In genomic region chr15:77126927-77127326, GRCh38 we compare ENCODE assay signal across 17 cellular contexts. TPM values are rescaled to one million over a fixed set of nuclear protein-coding genes. Genes with fewer than 3 reads are reported as not detected.
A peak's percentile ranks its signal among the peaks of the same experiment; 100 is the strongest.
DNase-seq lines count a peak whose midpoint lies in the region; ATAC-seq and TF ChIP-seq lines count a peak whose summit lies in the region.
"Had no signal": no experiment of that assay in that cellular context is flagged by ENCODE, and none has a peak within 500 bp of the region (broad histone marks: within the 10 kb centered on the region; RNA-seq: fewer than 3 reads in every experiment).

No MANE protein-coding gene starts in this region.

- H3K4me3 ChIP-seq in WERI-Rb-1 (ENCODE audit: low read depth, low read length) (peak overlapping the region; percentile 0; the same call in 1 of the 2 replicates), heart right ventricle (no peak overlapping the region), gastrocnemius medialis (no peak overlapping the region), brain microvascular endothelial cell (ENCODE audit: low read depth, low read length) (no peak overlapping the region)
- H3K4me3 ChIP-seq: A549; BLaER1 treated with 17β-estradiol and CSF1 and Interleukin-3, amounts not matched to agents 10 nM and 100 nM had no signal

- intact Hi-C loops in Right ventricle myocardium inferior (cut with DNase I) (no loop called here), cardiac septum (cut with DNase I) (no loop called here), heart right ventricle (cut with DNase I) (loop anchor here in 2 of 10 donors (10.0 kb wide), 3 partner anchors 58 to 368 kb away; no protein-coding TSS in a partner anchor), gastrocnemius medialis (cut with DNase I; ENCODE audit: low total_unique reads) (no loop called here)

- TF ChIP-seq CTCF in WERI-Rb-1 (IDR thresholded peaks at IDR 0.05; ENCODE audit: low read depth, low read length) (no peak), heart right ventricle (IDR thresholded peaks at IDR 0.05) (no peak), gastrocnemius medialis (IDR thresholded peaks at IDR 0.05 in 4 of 5, conservative IDR thresholded peaks at IDR 0.05 in 1 of 5) (no peak), brain microvascular endothelial cell (IDR thresholded peaks at IDR 0.05; ENCODE audit: low read depth, low read length, missing control alignments) (no peak)

- ATAC-seq in Right ventricle myocardium inferior (peak; percentile 52), heart right ventricle (peak; percentile 42 to 84 (median 73)), gastrocnemius medialis (peak; percentile 82 to 91)
- ATAC-seq: A549, HCT116, PC-3 had no signal

- DNase-seq in Right ventricle myocardium inferior (ENCODE audit: missing footprints) = no peak
- DNase-seq in cardiac septum (ENCODE audit: low spot score) = no peak
- DNase-seq in WERI-Rb-1 = peak; percentile 73
- no peak for DNase-seq in heart right ventricle
- no peak for DNase-seq in gastrocnemius medialis
- no peak for DNase-seq in stimulated activated CD4-positive, alpha-beta T cell treated with anti-CD3 and anti-CD28 coated beads, Interleukin-4, amount 100 ng/mL, for 1 hour
- DNase-seq in brain microvascular endothelial cell = no peak
- no peak for DNase-seq in GOT3 (lab: John Stamatoyannopoulos, UW)
- DNase-seq: CD8-positive, alpha-beta memory T cell; DND-41; NCI-H1930; NCI-H2227 treated with DMSO at 0.1 percent for 48 hours; NCI-H526 treated with DMSO at 0.1 percent for 48 hours; PC-3 had no signal

- H3K4me1 ChIP-seq in heart right ventricle (peaks cover 0 to 46% (median 26%) of the 10 kb centered on the region in 9 donors), gastrocnemius medialis (peaks cover 0 to 29% of the 10 kb centered on the region in 2 donors)
- H3K4me1 ChIP-seq: A549 had no signal

- H3K36me3 ChIP-seq in WERI-Rb-1 = no peaks in the 10 kb centered on the region; the same call in 1 of the 2 replicates
- H3K36me3 ChIP-seq in heart right ventricle = peaks cover 0 to 18% (median 7%) of the 10 kb centered on the region in 9 donors
- H3K36me3 ChIP-seq in gastrocnemius medialis = no peaks in the 10 kb centered on the region
- H3K36me3 ChIP-seq in brain microvascular endothelial cell (replicated peaks) = no peaks in the 10 kb centered on the region

- in situ Hi-C loops in gastrocnemius medialis (cut with MboI; ENCODE audit: low sequenced_read_pairs in 4 of 4) (no loop called here), brain microvascular endothelial cell (cut with HindIII; ENCODE audit: low pct_ligation_motif_present, low sequenced_read_pairs) (no loop called here)

- TF ChIP-seq POLR2A in gastrocnemius medialis (IDR thresholded peaks at IDR 0.05) = no peak

- H3K27ac ChIP-seq in WERI-Rb-1 = peak overlapping the region; percentile 57
- H3K27ac ChIP-seq in heart right ventricle = peak overlapping the region in 5 of 10 donors; percentile 11 to 58 (median 43)
- peak overlapping the region in 1 of 4 donors; percentile 33 for H3K27ac ChIP-seq in gastrocnemius medialis
- no peak overlapping the region for H3K27ac ChIP-seq in brain microvascular endothelial cell
- H3K27ac ChIP-seq: A549; BLaER1 treated with 17β-estradiol and CSF1 and Interleukin-3, amounts not matched to agents 10 nM and 100 nM had no signal

- H3K27me3 ChIP-seq in WERI-Rb-1 (ENCODE audit: insufficient read depth, low read depth, severe bottlenecking) (no peaks in the 10 kb centered on the region), heart right ventricle (no peaks in the 10 kb centered on the region), gastrocnemius medialis (no peaks in the 10 kb centered on the region), brain microvascular endothelial cell (replicated peaks) (no peaks in the 10 kb centered on the region)
- H3K27me3 ChIP-seq: BLaER1 treated with 17β-estradiol and CSF1 and Interleukin-3, amounts not matched to agents 10 nM and 100 nM had no signal

- H3K9me3 ChIP-seq in WERI-Rb-1 (ENCODE audit: severe bottlenecking) = no peaks in the 10 kb centered on the region
- H3K9me3 ChIP-seq in heart right ventricle = no peaks in the 10 kb centered on the region
- H3K9me3 ChIP-seq in gastrocnemius medialis = no peaks in the 10 kb centered on the region
- H3K9me3 ChIP-seq: A549; BLaER1 treated with 17β-estradiol and CSF1 and Interleukin-3, amounts not matched to agents 10 nM and 100 nM had no signal

- WGBS in heart right ventricle, 2 donors = 53 to 57% methylated on average over 2 of the region's 2 CpGs

RNA-seq across cellular contexts. Expression of gene TSPAN3, which starts 56.0 kb away (rescaled TPM):
- total RNA-seq in Right ventricle myocardium inferior = 98.3 TPM
- 101 TPM for total RNA-seq in cardiac septum
- 100 to 1,000 TPM in 5 of 10 donors, 10 to 100 TPM in 5; 82.6 to 118 (median 98.7) TPM for total RNA-seq in heart right ventricle
- polyA plus RNA-seq in heart right ventricle = 100 to 1,000 TPM in 1 of 2 donors, 10 to 100 TPM in 1; 52.2 to 159 TPM
- 100 to 1,000 TPM; 229 to 361 (median 341) TPM for total RNA-seq in gastrocnemius medialis
